Comparison of ENCODE assay signal across 28 cellular contexts in genomic region chr13:99042851-99043250, GRCh38.
DNase-seq lines count a peak whose midpoint lies in the region; ATAC-seq and TF ChIP-seq lines count a peak whose summit lies in the region.
"Had no signal": no experiment of that assay in that cellular context is flagged by ENCODE, and none has a peak within 500 bp of the region (broad histone marks: within the 10 kb centered on the region; RNA-seq: fewer than 3 reads in every experiment).

No MANE protein-coding gene starts in this region.

- H3K27ac ChIP-seq in effector memory CD4-positive, alpha-beta T cell (ENCODE audit: insufficient read depth, low read length, poor library complexity, severe bottlenecking) = peak overlapping the region; percentile 56
- H3K27ac ChIP-seq: C4-2B, colonic mucosa, heart right ventricle, pancreas had no signal

- no peaks in the 10 kb centered on the region for H3K27me3 ChIP-seq in effector memory CD4-positive, alpha-beta T cell (replicated peaks; ENCODE audit: control insufficient read depth, insufficient read depth, low read length, poor library complexity, severe bottlenecking)
- H3K27me3 ChIP-seq: colonic mucosa, esophagus muscularis mucosa, pancreas had no signal

- no peak for ATAC-seq in natural killer cell
- no peak for ATAC-seq in natural killer cell treated with Interleukin-12 subunit alpha and Interleukin-12 subunit beta and Interleukin-15 and Interleukin-18, amount 100 ng/mL, for 72 hours
- peak; percentile 28 for ATAC-seq in HG02610 (IDR thresholded peaks at IDR 0.05; ENCODE audit: unreplicated experiment)
- no peak for ATAC-seq in activated CD4-positive, CD25-positive, alpha-beta regulatory T cell treated with anti-CD3 and anti-CD28 coated beads, Interleukin-2, amount 50 U/mL, for 24 hours
- ATAC-seq: Panc1, pancreas had no signal

- H3K4me3 Mint-ChIP-seq in natural killer cell = peak overlapping the region; percentile 25
- H3K4me3 Mint-ChIP-seq in natural killer cell treated with Interleukin-12 subunit alpha and Interleukin-12 subunit beta and Interleukin-15 and Interleukin-18, amount 100 ng/mL, for 72 hours = no peak overlapping the region
- H3K4me3 Mint-ChIP-seq in osteocyte (ENCODE audit: unreplicated experiment) = no peak overlapping the region
- H3K4me3 Mint-ChIP-seq: activated naive CD4-positive, alpha-beta T cell treated with anti-CD3 and anti-CD28 coated beads, Interleukin-2, amount 10 ng/mL, durations not matched to agents 7 days and 5 days; nephron had no signal

- H3K4me1 Mint-ChIP-seq in natural killer cell (peaks cover 60% of the 10 kb centered on the region in 2 donors), osteocyte (ENCODE audit: unreplicated experiment) (peaks cover 26% of the 10 kb centered on the region)
- H3K4me1 Mint-ChIP-seq in natural killer cell treated with Interleukin-12 subunit alpha and Interleukin-12 subunit beta and Interleukin-15 and Interleukin-18, amount 100 ng/mL, for 72 hours (ENCODE audit: low read depth in 2 of 2) = peaks cover 47 to 59% of the 10 kb centered on the region in 2 donors

- no peak for TF ChIP-seq CTCF in natural killer cell (IDR thresholded peaks at IDR 0.05)
- TF ChIP-seq CTCF in osteocyte (IDR thresholded peaks at IDR 0.05) = no peak

- no peaks in the 10 kb centered on the region for H3K9me3 ChIP-seq in effector memory CD4-positive, alpha-beta T cell (ENCODE audit: control insufficient read depth, low read length)
- H3K9me3 ChIP-seq: colonic mucosa, esophagus muscularis mucosa, heart right ventricle, pancreas had no signal

- no peaks in the 10 kb centered on the region for H3K36me3 Mint-ChIP-seq in natural killer cell
- no peaks in the 10 kb centered on the region for H3K36me3 Mint-ChIP-seq in natural killer cell treated with Interleukin-12 subunit alpha and Interleukin-12 subunit beta and Interleukin-15 and Interleukin-18, amount 100 ng/mL, for 72 hours
- no peaks in the 10 kb centered on the region for H3K36me3 Mint-ChIP-seq in osteocyte (ENCODE audit: unreplicated experiment)

- H3K27me3 Mint-ChIP-seq in natural killer cell (ENCODE audit: low read depth in 2 of 2) (peaks cover 3 to 9% of the 10 kb centered on the region in 2 donors), osteocyte (ENCODE audit: unreplicated experiment) (no peaks in the 10 kb centered on the region)
- H3K27me3 Mint-ChIP-seq in natural killer cell treated with Interleukin-12 subunit alpha and Interleukin-12 subunit beta and Interleukin-15 and Interleukin-18, amount 100 ng/mL, for 72 hours = peaks cover 1 to 8% of the 10 kb centered on the region in 2 donors
- H3K27me3 Mint-ChIP-seq: activated naive CD4-positive, alpha-beta T cell treated with anti-CD3 and anti-CD28 coated beads, Interleukin-2, amount 10 ng/mL, durations not matched to agents 7 days and 5 days had no signal

- intact Hi-C loops in natural killer cell (cut with micrococcal nuclease) = no loop called here

- no peaks in the 10 kb centered on the region for H3K9me3 Mint-ChIP-seq in natural killer cell
- H3K9me3 Mint-ChIP-seq in natural killer cell treated with Interleukin-12 subunit alpha and Interleukin-12 subunit beta and Interleukin-15 and Interleukin-18, amount 100 ng/mL, for 72 hours = no peaks in the 10 kb centered on the region
- H3K9me3 Mint-ChIP-seq in osteocyte (ENCODE audit: unreplicated experiment) = no peaks in the 10 kb centered on the region
- H3K9me3 Mint-ChIP-seq: activated naive CD4-positive, alpha-beta T cell treated with anti-CD3 and anti-CD28 coated beads, Interleukin-2, amount 10 ng/mL, durations not matched to agents 7 days and 5 days; nephron had no signal

- no peak overlapping the region for H3K4me3 ChIP-seq in effector memory CD4-positive, alpha-beta T cell (ENCODE audit: insufficient read depth, low read depth, low read length, poor library complexity, severe bottlenecking)
- H3K4me3 ChIP-seq: colonic mucosa, esophagus muscularis mucosa, heart right ventricle, pancreas, smooth muscle cell had no signal

- H3K4me1 ChIP-seq in effector memory CD4-positive, alpha-beta T cell (ENCODE audit: control insufficient read depth, insufficient read depth, low read length, poor library complexity, severe bottlenecking) = peaks cover 68% of the 10 kb centered on the region

- H3K27ac Mint-ChIP-seq in natural killer cell (no peak overlapping the region), osteocyte (ENCODE audit: unreplicated experiment) (no peak overlapping the region)
- peak overlapping the region in 1 of 2 donors; percentile 36 for H3K27ac Mint-ChIP-seq in natural killer cell treated with Interleukin-12 subunit alpha and Interleukin-12 subunit beta and Interleukin-15 and Interleukin-18, amount 100 ng/mL, for 72 hours
- H3K27ac Mint-ChIP-seq: nephron had no signal

- DNase-seq in natural killer cell (no peak), osteocyte (ENCODE audit: extremely low spot score, unreplicated experiment) (no peak), COLO829 (ENCODE audit: low spot score) (no peak)
- no peak for DNase-seq in natural killer cell treated with Interleukin-12 subunit alpha and Interleukin-12 subunit beta and Interleukin-15 and Interleukin-18, amount 100 ng/mL, for 72 hours (ENCODE audit: low spot score)
- no peak for DNase-seq in effector memory CD4-positive, alpha-beta T cell
- DNase-seq: activated CD4-positive, CD25-positive, alpha-beta regulatory T cell treated with anti-CD3 and anti-CD28 coated beads, Interleukin-2, amount 50 U/mL, for 72 hours; activated naive CD4-positive, alpha-beta T cell treated with anti-CD3 and anti-CD28 coated beads, Interleukin-2, amount 10 ng/mL, durations not matched to agents 7 days and 5 days; activated T-cell treated with anti-CD3 and anti-CD28 coated beads, Interleukin-2, amount 50 U/mL, for 48 hours; anterior cingulate cortex; colonic mucosa; foreskin melanocyte; heart right ventricle; midbrain; NCI-H1105; NCI-H2029; NCI-H524 treated with DMSO at 0.1 percent for 48 hours; pancreas; SIG-M5; stimulated activated CD4-positive, alpha-beta T cell treated with anti-CD3 and anti-CD28 coated beads, Interleukin-1b, Interleukin-23, amount 100 ng/mL, for 48 hours; stimulated activated CD8-positive, alpha-beta memory T cell treated with anti-CD3 and anti-CD28 coated beads, Interleukin-4, amount 100 ng/mL, for 48 hours; trophoblast cell had no signal

- no peaks in the 10 kb centered on the region for H3K36me3 ChIP-seq in effector memory CD4-positive, alpha-beta T cell (ENCODE audit: control insufficient read depth, insufficient read depth, low read length)
- H3K36me3 ChIP-seq: colonic mucosa, esophagus muscularis mucosa, heart right ventricle, pancreas had no signal
